In the genomic region with DNA sequence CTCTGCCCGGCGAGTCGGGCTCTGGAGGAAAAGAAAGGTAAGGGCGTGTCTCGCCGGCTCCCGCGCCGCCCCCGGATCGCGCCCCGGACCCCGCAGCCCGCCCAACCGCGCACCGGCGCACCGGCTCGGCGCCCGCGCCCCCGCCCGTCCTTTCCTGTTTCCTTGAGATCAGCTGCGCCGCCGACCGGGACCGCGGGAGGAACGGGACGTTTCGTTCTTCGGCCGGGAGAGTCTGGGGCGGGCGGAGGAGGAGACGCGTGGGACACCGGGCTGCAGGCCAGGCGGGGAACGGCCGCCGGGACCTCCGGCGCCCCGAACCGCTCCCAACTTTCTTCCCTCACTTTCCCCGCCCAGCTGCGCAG, we compare ENCODE assay signal across 8 cellular contexts. TPM values are rescaled to one million over a fixed set of nuclear protein-coding genes. Genes with fewer than 3 reads are reported as not detected.
A peak's percentile ranks its signal among the peaks of the same experiment; 100 is the strongest.
DNase-seq lines count a peak whose midpoint lies in the region; ATAC-seq and TF ChIP-seq lines count a peak whose summit lies in the region.

No MANE protein-coding gene starts in this region.

- no peak for TF ChIP-seq POLR2A in HCT116 (IDR thresholded peaks at IDR 0.05; ENCODE audit: borderline replicate concordance, extremely low read depth, insufficient read depth, insufficient read length)

- H3K4me2 ChIP-seq in HCT116 (ENCODE audit: low read length), result peak overlapping the region; percentile 89

- ATAC-seq in HCT116 (peak; percentile 33), GM19467 (IDR thresholded peaks at IDR 0.05; ENCODE audit: unreplicated experiment) (no peak)
- ATAC-seq in stimulated activated memory B cell treated with anti-CD40 and anti-IgM and Interleukin-4, amounts not matched to agents 10 μg/mL and 1 μg/mL and 100 μg/mL, for 72 hours, result no peak

- peaks cover 51% of the 10 kb centered on the region for H3K79me2 ChIP-seq in HCT116 (ENCODE audit: insufficient read depth, low read length)

- CTCF ChIA-PET in HCT116 (lab: Charles Lee), result interaction anchor here (0.9 kb wide), 1 partner anchor 180 kb away, joined by 3 read pairs; no protein-coding TSS in a partner anchor

- 0 out of 2 replicates have a peak, but pooled peaks cover 4% of the 10 kb centered on the region for H4K20me1 ChIP-seq in HCT116 (ENCODE audit: insufficient read depth)

- H3K4me1 ChIP-seq in HCT116 (ENCODE audit: control insufficient read depth in 1 of 2, insufficient read depth in 2 of 2, low read length in 2 of 2), result peaks cover 12 to 17% of the 10 kb centered on the region in 2 experiments

- peak overlapping the region; percentile 85 for H3K9ac ChIP-seq in HCT116 (ENCODE audit: low read length)

- POLR2A ChIA-PET in HCT116 (lab: Charles Lee), result interaction anchor here (0.7 kb wide), 1 partner anchor 11 kb away, joined by 3 read pairs; no protein-coding TSS in a partner anchor

- H2AFZ ChIP-seq in HCT116 (ENCODE audit: low read depth, low read length, poor library complexity, severe bottlenecking), result no peak overlapping the region

- H3K4me1 Mint-ChIP-seq in stimulated activated memory B cell treated with anti-CD40 and anti-IgM and Interleukin-4, amounts not matched to agents 10 μg/mL and 1 μg/mL and 100 μg/mL, for 72 hours, result no peaks in the 10 kb centered on the region

- peaks cover 0 to 2% of the 10 kb centered on the region in 2 experiments; a peak in 1 of 4 replicates for H3K36me3 ChIP-seq in HCT116 (ENCODE audit: control insufficient read depth in 1 of 2, insufficient read depth in 2 of 2, low read length in 2 of 2)

- TF ChIP-seq RAD21 in HCT116 (IDR thresholded peaks at IDR 0.05; ENCODE audit: low read depth), result no peak

- BruUV-seq in HCT116 (replicated peaks; lab: Mats Ljungman, UMichigan), result no TSS peak

- intact Hi-C loops in HCT116 (cut with micrococcal nuclease), result loop anchor here (10.0 kb wide), 1 partner anchor 235 kb away; no protein-coding TSS in a partner anchor

- no peaks in the 10 kb centered on the region for H3K9me3 ChIP-seq in HCT116 (ENCODE audit: control insufficient read depth in 1 of 2, insufficient read depth in 1 of 2, low read depth in 1 of 2, low read length in 2 of 2)

- peak overlapping the region; percentile 88 for H3K27ac ChIP-seq in HCT116 (ENCODE audit: low read depth, low read length)

- H3K27me3 Mint-ChIP-seq in stimulated activated memory B cell treated with anti-CD40 and anti-IgM and Interleukin-4, amounts not matched to agents 10 μg/mL and 1 μg/mL and 100 μg/mL, for 72 hours, result peaks cover 43% of the 10 kb centered on the region

- no peak for DNase-seq in HCT116 (ENCODE audit: low read depth, low spot score)
- DNase-seq in astrocyte of the spinal cord (ENCODE audit: low read depth, low spot score), result peak; percentile 38
- peak; percentile 66 for DNase-seq in iPS-NIHi7 (ENCODE audit: extremely low spot score)
- no peak for DNase-seq in cerebellar nuclear complex (lab: John Stamatoyannopoulos, UW)
- no peak for DNase-seq in HPDE6-E6E7 (ENCODE audit: extremely low spot score)
- DNase-seq in activated T-cell treated with anti-CD3 and anti-CD28 coated beads, Interleukin-2, amount 50 U/mL, for 1 hour, result no peak

- H3K27ac Mint-ChIP-seq in stimulated activated memory B cell treated with anti-CD40 and anti-IgM and Interleukin-4, amounts not matched to agents 10 μg/mL and 1 μg/mL and 100 μg/mL, for 72 hours, result no peak overlapping the region

- H3K9me3 Mint-ChIP-seq in stimulated activated memory B cell treated with anti-CD40 and anti-IgM and Interleukin-4, amounts not matched to agents 10 μg/mL and 1 μg/mL and 100 μg/mL, for 72 hours, result no peaks in the 10 kb centered on the region

- H3K27me3 ChIP-seq in HCT116 (ENCODE audit: insufficient read depth, low read length), result no peaks in the 10 kb centered on the region

- RAD21 ChIA-PET in HCT116 (lab: Charles Lee; ENCODE audit: low non-redundant PET in 1 of 2, low total read pairs in 2 of 2, uncharacterized antibody in 2 of 2, unreplicated experiment in 2 of 2), result interaction anchor here in 1 of 2 experiments (1.0 kb wide), 1 partner anchor 236 kb away, joined by 3 read pairs; no protein-coding TSS in a partner anchor

- no peaks in the 10 kb centered on the region for H3K36me3 Mint-ChIP-seq in stimulated activated memory B cell treated with anti-CD40 and anti-IgM and Interleukin-4, amounts not matched to agents 10 μg/mL and 1 μg/mL and 100 μg/mL, for 72 hours

- no peaks in the 10 kb centered on the region for H3K9me2 ChIP-seq in HCT116 (ENCODE audit: insufficient read depth)

- H3K4me3 ChIP-seq in HCT116 (replicated peaks in 1 of 2; ENCODE audit: low read depth in 1 of 2, low read length in 2 of 2) (peak overlapping the region; percentile 58 to 76), astrocyte of the spinal cord (ENCODE audit: low read depth, low read length) (peak overlapping the region; percentile 77)

- TF ChIP-seq CTCF in HCT116 (IDR thresholded peaks at IDR 0.05 in 2 of 3, conservative IDR thresholded peaks at IDR 0.05 in 1 of 3; ENCODE audit: borderline replicate concordance in 1 of 3, insufficient read depth in 1 of 3, low read depth in 2 of 3, low read length in 2 of 3), result no peak
- no peak for TF ChIP-seq CTCF in astrocyte of the spinal cord (IDR thresholded peaks at IDR 0.05; ENCODE audit: low read depth, low read length)

- in situ Hi-C loops in astrocyte of the spinal cord (cut with HindIII; ENCODE audit: low sequenced_read_pairs), result no loop called here

- peak overlapping the region; percentile 36 for H3K4me3 Mint-ChIP-seq in stimulated activated memory B cell treated with anti-CD40 and anti-IgM and Interleukin-4, amounts not matched to agents 10 μg/mL and 1 μg/mL and 100 μg/mL, for 72 hours

TF ChIP-seq in HCT116, 20 proteins besides CTCF, POLR2A, EP300 and RAD21:
- TF ChIP-seq SRF (IDR thresholded peaks at IDR 0.05; ENCODE audit: low read depth) (no peak), EGR1 (IDR thresholded peaks at IDR 0.05; ENCODE audit: low read depth) (no peak), TCF7L2 (IDR thresholded peaks at IDR 0.05; ENCODE audit: borderline replicate concordance, extremely low read depth, insufficient read depth, insufficient read length) (no peak), EZH2 (IDR thresholded peaks at IDR 0.05) (no peak), YY1 (IDR thresholded peaks at IDR 0.05; ENCODE audit: extremely low read depth, insufficient replicate concordance, low read depth, low read length) (no peak), JUND (IDR thresholded peaks at IDR 0.05) (no peak), SIN3A (IDR thresholded peaks at IDR 0.05; ENCODE audit: low read depth) (no peak), SP1 (IDR thresholded peaks at IDR 0.05; ENCODE audit: low read depth) (no peak), ELF1 (IDR thresholded peaks at IDR 0.05; ENCODE audit: borderline replicate concordance, low read depth) (no peak), FOSL1 (IDR thresholded peaks at IDR 0.05; ENCODE audit: low read depth) (no peak), POLR2AphosphoS5 (IDR thresholded peaks at IDR 0.05; ENCODE audit: low read depth, low read length) (no peak), ZFX (IDR thresholded peaks at IDR 0.05) (no peak; the same call in 1 of the 2 replicates)
- TF ChIP-seq, protein P1, sequence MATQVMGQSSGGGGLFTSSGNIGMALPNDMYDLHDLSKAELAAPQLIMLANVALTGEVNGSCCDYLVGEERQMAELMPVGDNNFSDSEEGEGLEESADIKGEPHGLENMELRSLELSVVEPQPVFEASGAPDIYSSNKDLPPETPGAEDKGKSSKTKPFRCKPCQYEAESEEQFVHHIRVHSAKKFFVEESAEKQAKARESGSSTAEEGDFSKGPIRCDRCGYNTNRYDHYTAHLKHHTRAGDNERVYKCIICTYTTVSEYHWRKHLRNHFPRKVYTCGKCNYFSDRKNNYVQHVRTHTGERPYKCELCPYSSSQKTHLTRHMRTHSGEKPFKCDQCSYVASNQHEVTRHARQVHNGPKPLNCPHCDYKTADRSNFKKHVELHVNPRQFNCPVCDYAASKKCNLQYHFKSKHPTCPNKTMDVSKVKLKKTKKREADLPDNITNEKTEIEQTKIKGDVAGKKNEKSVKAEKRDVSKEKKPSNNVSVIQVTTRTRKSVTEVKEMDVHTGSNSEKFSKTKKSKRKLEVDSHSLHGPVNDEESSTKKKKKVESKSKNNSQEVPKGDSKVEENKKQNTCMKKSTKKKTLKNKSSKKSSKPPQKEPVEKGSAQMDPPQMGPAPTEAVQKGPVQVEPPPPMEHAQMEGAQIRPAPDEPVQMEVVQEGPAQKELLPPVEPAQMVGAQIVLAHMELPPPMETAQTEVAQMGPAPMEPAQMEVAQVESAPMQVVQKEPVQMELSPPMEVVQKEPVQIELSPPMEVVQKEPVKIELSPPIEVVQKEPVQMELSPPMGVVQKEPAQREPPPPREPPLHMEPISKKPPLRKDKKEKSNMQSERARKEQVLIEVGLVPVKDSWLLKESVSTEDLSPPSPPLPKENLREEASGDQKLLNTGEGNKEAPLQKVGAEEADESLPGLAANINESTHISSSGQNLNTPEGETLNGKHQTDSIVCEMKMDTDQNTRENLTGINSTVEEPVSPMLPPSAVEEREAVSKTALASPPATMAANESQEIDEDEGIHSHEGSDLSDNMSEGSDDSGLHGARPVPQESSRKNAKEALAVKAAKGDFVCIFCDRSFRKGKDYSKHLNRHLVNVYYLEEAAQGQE (IDR thresholded peaks at IDR 0.05; ENCODE audit: low read depth), result no peak
- TF ChIP-seq, protein P2, sequence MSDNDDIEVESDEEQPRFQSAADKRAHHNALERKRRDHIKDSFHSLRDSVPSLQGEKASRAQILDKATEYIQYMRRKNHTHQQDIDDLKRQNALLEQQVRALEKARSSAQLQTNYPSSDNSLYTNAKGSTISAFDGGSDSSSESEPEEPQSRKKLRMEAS (IDR thresholded peaks at IDR 0.05), result no peak
- TF ChIP-seq, protein P3, sequence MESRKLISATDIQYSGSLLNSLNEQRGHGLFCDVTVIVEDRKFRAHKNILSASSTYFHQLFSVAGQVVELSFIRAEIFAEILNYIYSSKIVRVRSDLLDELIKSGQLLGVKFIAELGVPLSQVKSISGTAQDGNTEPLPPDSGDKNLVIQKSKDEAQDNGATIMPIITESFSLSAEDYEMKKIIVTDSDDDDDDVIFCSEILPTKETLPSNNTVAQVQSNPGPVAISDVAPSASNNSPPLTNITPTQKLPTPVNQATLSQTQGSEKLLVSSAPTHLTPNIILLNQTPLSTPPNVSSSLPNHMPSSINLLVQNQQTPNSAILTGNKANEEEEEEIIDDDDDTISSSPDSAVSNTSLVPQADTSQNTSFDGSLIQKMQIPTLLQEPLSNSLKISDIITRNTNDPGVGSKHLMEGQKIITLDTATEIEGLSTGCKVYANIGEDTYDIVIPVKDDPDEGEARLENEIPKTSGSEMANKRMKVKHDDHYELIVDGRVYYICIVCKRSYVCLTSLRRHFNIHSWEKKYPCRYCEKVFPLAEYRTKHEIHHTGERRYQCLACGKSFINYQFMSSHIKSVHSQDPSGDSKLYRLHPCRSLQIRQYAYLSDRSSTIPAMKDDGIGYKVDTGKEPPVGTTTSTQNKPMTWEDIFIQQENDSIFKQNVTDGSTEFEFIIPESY (IDR thresholded peaks at IDR 0.05; ENCODE audit: extremely low read depth, insufficient replicate concordance, low read length), result no peak

RNA-seq across cellular contexts. Expression of a gene that starts 0.5 kb away (rescaled TPM):
- 71.5 TPM for total RNA-seq in HCT116 (2021; ENCODE audit: unreplicated experiment)
- polyA plus RNA-seq in HCT116 (2012), result 27.5 and 28.7 TPM in 2 replicates

Comparison
In these comparisons a context has a peak if more than half of its experiments do, and no peak if none do; other contexts are left out.
1. DNase-seq: peak in astrocyte of the spinal cord (single experiment) and iPS-NIHi7 (single experiment); none in HCT116 (single experiment), cerebellar nuclear complex (0 of 2), HPDE6-E6E7 (single experiment) and activated T-cell treated with anti-CD3 and anti-CD28 coated beads, Interleukin-2, amount 50 U/mL, for 1 hour (single experiment).